22 cellular contexts compared by ENCODE assay signal in the genomic region with DNA sequence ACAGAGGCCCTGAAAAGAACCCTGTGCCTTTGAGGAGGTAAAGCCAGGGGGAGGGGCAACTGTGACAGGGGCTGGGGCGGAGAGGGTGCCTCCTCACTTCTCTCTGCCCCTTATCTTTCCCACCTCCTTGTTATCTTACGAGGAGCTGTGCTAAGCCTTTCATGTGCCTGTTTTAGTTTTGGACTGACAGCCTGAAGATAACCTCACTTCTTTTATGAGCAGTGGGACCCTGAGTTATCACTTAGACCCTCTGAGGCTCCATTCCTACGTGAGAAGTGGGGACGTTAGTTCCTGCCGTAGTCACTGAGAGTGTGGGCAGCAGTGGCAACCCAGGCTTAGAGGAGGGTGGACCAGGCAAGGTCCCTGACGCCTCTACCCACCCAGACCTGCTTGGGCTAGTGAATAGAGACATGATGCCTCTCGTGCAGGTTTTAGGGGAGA. TPM values are rescaled to one million over a fixed set of nuclear protein-coding genes. Genes with fewer than 3 reads are reported as not detected.
DNase-seq lines count a peak whose midpoint lies in the region; ATAC-seq, FAIRE-seq and TF ChIP-seq lines count a peak whose summit lies in the region.
"Had no signal": no experiment of that assay in that cellular context is flagged by ENCODE, and none has a peak within 500 bp of the region (broad histone marks: within the 10 kb centered on the region; RNA-seq: fewer than 3 reads in every experiment).

No MANE protein-coding gene starts in this region.

- H3K4me3 Mint-ChIP-seq in Caco-2 (ENCODE audit: unreplicated experiment) = no peak overlapping the region

- peaks cover 37% of the 10 kb centered on the region for H3K4me1 Mint-ChIP-seq in Caco-2 (ENCODE audit: low read depth, unreplicated experiment)

- no peaks in the 10 kb centered on the region for H3K27me3 ChIP-seq in Caco-2 (replicated peaks; ENCODE audit: control insufficient read depth, insufficient read depth, low read length)
- H3K27me3 ChIP-seq in K562 (ENCODE audit: control insufficient read depth in 2 of 2, insufficient read depth in 2 of 2, low read length in 2 of 2) = no peaks in the 10 kb centered on the region
- no peaks in the 10 kb centered on the region for H3K27me3 ChIP-seq in sigmoid colon

- DNase-seq in Caco-2 = peak; percentile 75 to 82
- DNase-seq in OCI-M1 (lab: John Stamatoyannopoulos, UW) = peak; percentile 92
- DNase-seq in K562 (ENCODE audit: extremely low read depth in 1 of 4, low spot score in 3 of 4) = peak; percentile 89 to 95 (median 92)
- DNase-seq in sigmoid colon = peak; percentile 17
- no peak for DNase-seq in GM12892 (ENCODE audit: insufficient read length)
- DNase-seq in activated CD8-positive, alpha-beta memory T cell treated with anti-CD3 and anti-CD28 coated beads, Interleukin-2, amount 50 U/mL, for 48 hours = no peak
- DNase-seq: DMS79 treated with DMSO at 0.1 percent for 48 hours, KBM-7, MM.1S, NCI-H1092, NCI-H1436, NCI-H187 treated with DMSO at 0.1 percent for 48 hours, NCI-H2107, NCI-H446 treated with DMSO at 0.1 percent for 48 hours, NCI-H526 treated with DMSO at 0.1 percent for 48 hours, PC-3, SHP77 had no signal

- H3K9me3 Mint-ChIP-seq in Caco-2 (ENCODE audit: unreplicated experiment) = peaks cover 12% of the 10 kb centered on the region

- H3K9ac ChIP-seq in K562 (ENCODE audit: insufficient read depth in 1 of 2, low read depth in 2 of 2, low read length in 2 of 2) = peak overlapping the region; percentile 28 to 61; a peak in 3 of 4 replicates

- H3K36me3 ChIP-seq in Caco-2 (ENCODE audit: control insufficient read depth, insufficient read depth, low read length) (no peaks in the 10 kb centered on the region), K562 (ENCODE audit: control insufficient read depth, insufficient read depth, low read length) (no peaks in the 10 kb centered on the region), sigmoid colon (no peaks in the 10 kb centered on the region)

- H2AFZ ChIP-seq in K562 (ENCODE audit: low read depth, low read length) = peak overlapping the region; percentile 94

- H3K4me1 ChIP-seq in Caco-2 (peaks cover 26% of the 10 kb centered on the region), K562 (replicated peaks in 1 of 2; ENCODE audit: control insufficient read depth in 2 of 2, insufficient read depth in 2 of 2, low read length in 2 of 2) (peaks cover 46 to 56% of the 10 kb centered on the region in 2 experiments; a peak in 4 of 5 replicates), sigmoid colon (no peaks in the 10 kb centered on the region)

- peak overlapping the region; percentile 76 for H3K4me2 ChIP-seq in K562 (ENCODE audit: insufficient read depth, low read length)

- H3K27me3 Mint-ChIP-seq in Caco-2 (ENCODE audit: insufficient read depth, unreplicated experiment) = no peaks in the 10 kb centered on the region

- H3K4me3 ChIP-seq in Caco-2 (ENCODE audit: low read depth, low read length) (no peak overlapping the region), K562 (no peak overlapping the region), sigmoid colon (no peak overlapping the region)
- H3K4me3 ChIP-seq: GM12878, SK-N-MC had no signal

- H3K9me3 ChIP-seq in Caco-2 = peaks cover 5% of the 10 kb centered on the region; the same call in 1 of the 2 replicates
- H3K9me3 ChIP-seq in K562 (replicated peaks; ENCODE audit: control insufficient read depth, insufficient read depth, low read depth, low read length) = no peaks in the 10 kb centered on the region
- no peaks in the 10 kb centered on the region for H3K9me3 ChIP-seq in sigmoid colon

- TF ChIP-seq CTCF in Caco-2 (IDR thresholded peaks at IDR 0.05; ENCODE audit: insufficient read depth in 1 of 2, low read depth in 1 of 2, low read length in 1 of 2, severe bottlenecking in 1 of 2, unreplicated experiment in 1 of 2) (no peak), K562 (IDR thresholded peaks at IDR 0.05 in 2 of 3, conservative IDR thresholded peaks at IDR 0.05 in 1 of 3; ENCODE audit: insufficient read depth in 2 of 3, low read depth in 1 of 3, low read length in 3 of 3) (no peak), sigmoid colon (IDR thresholded peaks at IDR 0.05) (no peak)

- BruUV-seq in Caco-2 (replicated peaks; lab: Mats Ljungman, UMichigan) (no TSS peak), K562 (replicated peaks; lab: Mats Ljungman, UMichigan) (no TSS peak)

- H3K27ac Mint-ChIP-seq in Caco-2 (ENCODE audit: unreplicated experiment) = peak overlapping the region; percentile 50

- H3K27ac ChIP-seq in K562 (ENCODE audit: extremely low read depth, low read depth, low read length) (peak overlapping the region; percentile 85), sigmoid colon (no peak overlapping the region)
- H3K27ac ChIP-seq: C4-2B, SK-N-MC had no signal

- no peaks in the 10 kb centered on the region for H3K79me2 ChIP-seq in K562 (ENCODE audit: control insufficient read depth, insufficient read depth, low read length)

- peak; percentile 92 for TF ChIP-seq EP300 in K562 (IDR thresholded peaks at IDR 0.05; ENCODE audit: low read length)
- TF ChIP-seq EP300 in sigmoid colon (IDR thresholded peaks at IDR 0.05) = no peak

- POLR2A ChIA-PET in Caco-2 (lab: Charles Lee) (no interaction called here), K562 (lab: Yijun Ruan, JAX) (interaction anchor here (0.7 to 2.3 kb wide), 5 partner anchors 13 to 180 kb away, joined by 3 to 7 read pairs (median 3); no protein-coding TSS in a partner anchor)

- in situ Hi-C loops in K562 (cut with MboI) = no loop called here

- TF ChIP-seq RAD21 in K562 (CRISPR knock-in tag; conservative IDR thresholded peaks at IDR 0.05 in 1 of 2, IDR thresholded peaks at IDR 0.05 in 1 of 2) = no peak

- H4K20me1 ChIP-seq in K562 (replicated peaks; ENCODE audit: control insufficient read depth, insufficient read depth, low read length) = no peaks in the 10 kb centered on the region

- peak; percentile 85 for ATAC-seq in K562
- no peak for ATAC-seq in HG03196 (IDR thresholded peaks at IDR 0.05; ENCODE audit: unreplicated experiment)
- ATAC-seq: GM12878, PC-3 had no signal

- intact Hi-C loops in Caco-2 (cut with micrococcal nuclease; ENCODE audit: unreplicated experiment) = no loop called here
- intact Hi-C loops in K562 (cut with micrococcal nuclease) = no loop called here
- intact Hi-C loops in sigmoid colon (cut with DNase I) = no loop called here

- FAIRE-seq in K562 (lab: Jason Lieb, UNC) = peak; percentile 96
- FAIRE-seq in GM12892 (lab: Jason Lieb, UNC) = no peak
- FAIRE-seq: A204.1, GM12878 had no signal

- CTCF ChIA-PET in Caco-2 (lab: Charles Lee) = interaction anchor here (0.6 to 1.0 kb wide), 4 partner anchors 27 to 520 kb away, joined by 3 to 6 read pairs (median 4); no protein-coding TSS in a partner anchor
- CTCF ChIA-PET in K562 (lab: Yijun Ruan, JAX; ENCODE audit: low intra/inter-chr PET ratio) = interaction anchor here (1.0 to 1.4 kb wide), 2 partner anchors 27 to 519 kb away, joined by 3 to 4 read pairs; no protein-coding TSS in a partner anchor

- TF ChIP-seq POLR2A in K562 (conservative IDR thresholded peaks at IDR 0.05) (no peak), sigmoid colon (IDR thresholded peaks at IDR 0.05) (no peak), GM12892 (IDR thresholded peaks at IDR 0.05; ENCODE audit: low read depth, low read length) (no peak)

- H3K36me3 Mint-ChIP-seq in Caco-2 (ENCODE audit: insufficient read depth, unreplicated experiment) = no peaks in the 10 kb centered on the region

- WGBS in K562 (ENCODE audit: insufficient coverage, low coverage, missing lambda C conversion rate) = under 1% methylated on average over 7 of the region's 7 CpGs
- 85 to 88% methylated on average over 7 of the region's 7 CpGs for WGBS in sigmoid colon, 2 donors

- H3K9me1 ChIP-seq in K562 (ENCODE audit: control insufficient read depth, insufficient read depth, low read length) = no peaks in the 10 kb centered on the region

RNA-seq across cellular contexts. Expression of gene LBH, which starts 39.5 kb away (rescaled TPM):
- total RNA-seq in Caco-2 (2022) (126 and 159 TPM in 2 replicates), K562 (2014; rRNA removed) (7.4 and 23.5 TPM in 2 replicates), K562 (2014; rRNA removed; fragmentation: Illumina TruSeq; extraction: Trizol) (5.7 and 6.0 TPM in 2 replicates), K562 (2015; rRNA removed; fragmentation: Illumina TruSeq; extraction: Trizol) (4.6 and 7.3 TPM in 2 replicates), K562 (2021) (9.5 and 12.1 TPM in 2 replicates), sigmoid colon (10 to 100 TPM; 11.4 to 25.0 (median 22.2) TPM)
- 4.1 and 9.5 TPM in 2 replicates for total RNA-seq in K562 (2011; cell fraction: chromatin; rRNA removed; ENCODE audit: low replicate concordance)
- 14.5 and 15.2 TPM in 2 replicates for total RNA-seq in K562 (2011; cell fraction: nucleolus; rRNA removed)
- total RNA-seq in K562 (2011; cell fraction: nucleoplasm; rRNA removed) = 8.9 and 11.3 TPM in 2 replicates
- polyA plus RNA-seq in K562 (2011; rRNA removed) (8.2 and 9.5 TPM in 2 replicates), K562 (2014; fragmentation: Illumina TruSeq; extraction: Trizol) (8.1 TPM in 2 replicates), K562 (2014; fragmentation: Nextera tagmentation; extraction: Ambion mirVana) (1 to 10 TPM; 3.1 to 5.9 TPM), K562 (2014; rRNA removed) (9.4 and 13.4 TPM in 2 replicates), sigmoid colon (10 to 100 TPM in 1 of 3 donors, 1 to 10 TPM in 2; 4.2 to 51.8 (median 5.3) TPM)
- 13.7 and 24.2 TPM in 2 replicates for polyA plus RNA-seq in K562 (2011; cell fraction: cytosol; rRNA removed)
- polyA plus RNA-seq in K562 (2011; cell fraction: nucleus; rRNA removed) = 4.1 and 4.6 TPM in 2 replicates
- 6.0 and 6.2 TPM in 2 replicates for polyA plus RNA-seq in K562 (2012)
- polyA minus RNA-seq in K562 (2011; rRNA and poly(A)+ RNA removed) = 10.9 and 13.0 TPM in 2 replicates
- 5.6 and 12.1 TPM in 2 replicates for polyA minus RNA-seq in K562 (2011; cell fraction: cytosol; rRNA and poly(A)+ RNA removed)
- 7.7 and 15.4 TPM in 2 replicates for polyA minus RNA-seq in K562 (2011; cell fraction: nucleus; rRNA and poly(A)+ RNA removed)
- polyA plus RNA-seq in GM12892 (2012; ENCODE audit: missing spikeins) = 18.2 TPM

RNA-seq across cellular contexts. Expression of gene YPEL5, which starts 45.0 kb away (rescaled TPM):
- total RNA-seq in Caco-2 (2022) = 43.6 and 50.9 TPM in 2 replicates
- 9.5 and 20.9 TPM in 2 replicates for total RNA-seq in K562 (2011; cell fraction: chromatin; rRNA removed; ENCODE audit: low replicate concordance)
- 5.9 and 6.2 TPM in 2 replicates for total RNA-seq in K562 (2011; cell fraction: nucleolus; rRNA removed)
- total RNA-seq in K562 (2011; cell fraction: nucleoplasm; rRNA removed) = 13.0 and 14.9 TPM in 2 replicates
- 7.8 and 9.1 TPM in 2 replicates for total RNA-seq in K562 (2014; rRNA removed)
- total RNA-seq in K562 (2014; rRNA removed; fragmentation: Illumina TruSeq; extraction: Trizol) = 10.3 and 13.4 TPM in 2 replicates
- 4.9 and 5.4 TPM in 2 replicates for total RNA-seq in K562 (2015; rRNA removed; fragmentation: Illumina TruSeq; extraction: Trizol)
- total RNA-seq in K562 (2021) = 12.0 and 12.3 TPM in 2 replicates
- polyA plus RNA-seq in K562 (2011; rRNA removed) = 34.4 and 37.4 TPM in 2 replicates
- 14.7 and 17.6 TPM in 2 replicates for polyA plus RNA-seq in K562 (2011; cell fraction: cytosol; rRNA removed)
- 10.9 and 20.4 TPM in 2 replicates for polyA plus RNA-seq in K562 (2011; cell fraction: nucleus; rRNA removed)
- 12.8 and 40.6 TPM in 2 replicates for polyA plus RNA-seq in K562 (2012)
- 10.9 and 11.9 TPM in 2 replicates for polyA plus RNA-seq in K562 (2014; fragmentation: Illumina TruSeq; extraction: Trizol)
- 10 to 100 TPM; 19.0 to 23.8 TPM for polyA plus RNA-seq in K562 (2014; fragmentation: Nextera tagmentation; extraction: Ambion mirVana)
- polyA plus RNA-seq in K562 (2014; rRNA removed) = 13.5 and 15.0 TPM in 2 replicates
- polyA minus RNA-seq in K562 (2011; rRNA and poly(A)+ RNA removed) = 31.6 and 33.5 TPM in 2 replicates
- 10.4 and 11.4 TPM in 2 replicates for polyA minus RNA-seq in K562 (2011; cell fraction: cytosol; rRNA and poly(A)+ RNA removed)
- polyA minus RNA-seq in K562 (2011; cell fraction: nucleus; rRNA and poly(A)+ RNA removed) = 6.6 and 11.2 TPM in 2 replicates
- 100 to 1,000 TPM; 116 to 155 (median 139) TPM for total RNA-seq in sigmoid colon
- polyA plus RNA-seq in sigmoid colon = 100 to 1,000 TPM in 1 of 3 donors, 10 to 100 TPM in 2; 36.9 to 132 (median 93.7) TPM
- 22.3 TPM for polyA plus RNA-seq in GM12892 (2012; ENCODE audit: missing spikeins)

Comparison
In these comparisons a context has a peak if more than half of its experiments do, and no peak if none do; other contexts are left out.
1. DNase-seq: peak in Caco-2 (2 of 2), OCI-M1 (single experiment), K562 (4 of 4) and sigmoid colon (single experiment); none in GM12892 (single experiment) and activated CD8-positive, alpha-beta memory T cell treated with anti-CD3 and anti-CD28 coated beads, Interleukin-2, amount 50 U/mL, for 48 hours (single experiment).